In genomic region chr20:23287366-23288190, GRCh38 we compare ENCODE assay signal across 18 cellular contexts.
DNase-seq lines count a peak whose midpoint lies in the region; ATAC-seq, FAIRE-seq and TF ChIP-seq lines count a peak whose summit lies in the region.
"Had no signal": no experiment of that assay in that cellular context is flagged by ENCODE, and none has a peak within 500 bp of the region (broad histone marks: within the 10 kb centered on the region; RNA-seq: fewer than 3 reads in every experiment).

No MANE protein-coding gene starts in this region.

- H3K36me3 Mint-ChIP-seq in nephron (ENCODE audit: low read depth), result no peaks in the 10 kb centered on the region

- H3K4me2 ChIP-seq in HepG2 (ENCODE audit: low read depth, low read length) (no peak overlapping the region), hepatocyte (no peak overlapping the region)
- H3K4me2 ChIP-seq: BLaER1 treated with 17β-estradiol and CSF1 and Interleukin-3, amounts not matched to agents 10 nM and 100 nM had no signal

- 34% methylated on average over 11 of the region's 13 CpGs for WGBS in HepG2 (ENCODE audit: low lambda C conversion rate)
- WGBS in right lobe of liver (ENCODE audit: insufficient coverage, low coverage, low lambda C conversion rate, missing lambda C conversion rate), result 30% methylated on average over 5 of the region's 13 CpGs
- 78% methylated on average over 13 of the region's 13 CpGs for WGBS in hepatocyte (ENCODE audit: low lambda C conversion rate, missing lambda C conversion rate)
- WGBS in spleen, 5 donors, result 88 to 92% (median 91%) methylated on average over 13 of the region's 13 CpGs

- TF ChIP-seq POLR2A in HepG2 (IDR thresholded peaks at IDR 0.05; ENCODE audit: insufficient read depth in 1 of 2, low read depth in 2 of 2, low read length in 2 of 2) (no peak), right lobe of liver (IDR thresholded peaks at IDR 0.05) (no peak), spleen (IDR thresholded peaks at IDR 0.05) (no peak), GM18505 (IDR thresholded peaks at IDR 0.05; ENCODE audit: borderline replicate concordance, extremely low read depth, insufficient read depth, insufficient read length) (no peak)

- H3K27ac ChIP-seq in HepG2 (ENCODE audit: extremely low read length, insufficient read depth, low read length) (no peak overlapping the region), right lobe of liver (no peak overlapping the region), hepatocyte (no peak overlapping the region), spleen (no peak overlapping the region)
- H3K27ac ChIP-seq: BLaER1 treated with 17β-estradiol and CSF1 and Interleukin-3, amounts not matched to agents 10 nM and 100 nM had no signal

- FAIRE-seq in HepG2 (lab: Jason Lieb, UNC), result no peak
- FAIRE-seq: GM12878, GM19239, H54 had no signal

- H3K27me3 Mint-ChIP-seq in nephron (ENCODE audit: low read depth), result peaks cover 8% of the 10 kb centered on the region
- H3K27me3 Mint-ChIP-seq: IgD-negative memory B cell had no signal

- no peak for DNase-seq in HepG2 (ENCODE audit: low spot score)
- DNase-seq in right lobe of liver, result no peak
- peak; percentile 17 for DNase-seq in hepatocyte (ENCODE audit: low spot score)
- peak; percentile 56 for DNase-seq in spleen
- DNase-seq in NCI-H2081 (lab: John Stamatoyannopoulos, UW), result no peak
- DNase-seq: 8988T; AML-193; CD4-positive, alpha-beta T cell; DMS79 had no signal

- H3K9me2 ChIP-seq in hepatocyte (replicated peaks; ENCODE audit: insufficient read depth), result no peaks in the 10 kb centered on the region

- H4K20me1 ChIP-seq in HepG2 (ENCODE audit: insufficient read depth, low read length), result no peaks in the 10 kb centered on the region
- no peaks in the 10 kb centered on the region for H4K20me1 ChIP-seq in hepatocyte (ENCODE audit: insufficient read depth, poor library complexity, severe bottlenecking)
- H4K20me1 ChIP-seq: BLaER1 treated with 17β-estradiol and CSF1 and Interleukin-3, amounts not matched to agents 10 nM and 100 nM had no signal

- H3K4me1 Mint-ChIP-seq in nephron, result no peaks in the 10 kb centered on the region
- H3K4me1 Mint-ChIP-seq: IgD-negative memory B cell had no signal

- POLR2A ChIA-PET in HepG2 (lab: Yijun Ruan, JAX), result interaction anchor here (2.0 kb wide), 1 partner anchor 17 kb away, joined by 5 read pairs; no protein-coding TSS in a partner anchor

- H3K79me2 ChIP-seq in HepG2 (ENCODE audit: insufficient read depth, low read length) (no peaks in the 10 kb centered on the region), hepatocyte (no peaks in the 10 kb centered on the region)

- H3K4me3 ChIP-seq in HepG2 (replicated peaks in 1 of 3; ENCODE audit: insufficient read depth in 1 of 3, low read depth in 2 of 3, low read length in 3 of 3) (no peak overlapping the region), right lobe of liver (no peak overlapping the region), hepatocyte (no peak overlapping the region), spleen (no peak overlapping the region)
- H3K4me3 ChIP-seq: BLaER1 treated with 17β-estradiol and CSF1 and Interleukin-3, amounts not matched to agents 10 nM and 100 nM; GM12878 had no signal

- in situ Hi-C loops in HepG2 (cut with HindIII; ENCODE audit: extremely low pct_ligation_motif_present, low pct_unique_long_range_greater_than_20kb), result no loop called here

- H3K27ac Mint-ChIP-seq in nephron, result peak overlapping the region in 2 of 3 experiments; percentile 4 to 41
- H3K27ac Mint-ChIP-seq: CD4-positive, alpha-beta T cell; IgD-negative memory B cell had no signal

- H3K9me3 ChIP-seq in HepG2 (ENCODE audit: low read length) (no peaks in the 10 kb centered on the region), right lobe of liver (no peaks in the 10 kb centered on the region), hepatocyte (ENCODE audit: low read depth) (no peaks in the 10 kb centered on the region), spleen (no peaks in the 10 kb centered on the region)

- intact Hi-C loops in HepG2 (cut with micrococcal nuclease; ENCODE audit: unreplicated experiment) (no loop called here), right lobe of liver (cut with DNase I) (no loop called here), spleen (cut with DNase I; ENCODE audit: low total_unique reads) (no loop called here)

- no peaks in the 10 kb centered on the region for H3K9me3 Mint-ChIP-seq in nephron
- H3K9me3 Mint-ChIP-seq: CD4-positive, alpha-beta T cell had no signal

- H3K27me3 ChIP-seq in HepG2 (ENCODE audit: control insufficient read depth in 1 of 2, insufficient read depth in 2 of 2, low read length in 2 of 2) (peaks cover 2 to 5% of the 10 kb centered on the region in 2 experiments; a peak in 2 of 5 replicates), right lobe of liver (no peaks in the 10 kb centered on the region), hepatocyte (no peaks in the 10 kb centered on the region), spleen (replicated peaks in 1 of 7) (peaks cover 0 to 33% (median 0%) of the 10 kb centered on the region in 7 donors)
- H3K27me3 ChIP-seq: BLaER1 treated with 17β-estradiol and CSF1 and Interleukin-3, amounts not matched to agents 10 nM and 100 nM had no signal

- no peak overlapping the region for H3K9ac ChIP-seq in HepG2 (ENCODE audit: insufficient read depth, low read depth, low read length)
- H3K9ac ChIP-seq: BLaER1 treated with 17β-estradiol and CSF1 and Interleukin-3, amounts not matched to agents 10 nM and 100 nM had no signal

- CTCF ChIA-PET in HepG2 (lab: Yijun Ruan, JAX; ENCODE audit: low intra/inter-chr PET ratio, low total read pairs), result no interaction called here

- no peak for TF ChIP-seq RAD21 in HepG2 (CRISPR knock-in tag; IDR thresholded peaks at IDR 0.05)

- no TSS peak for BruUV-seq in HepG2 (replicated peaks; lab: Mats Ljungman, UMichigan)

- H3K36me3 ChIP-seq in HepG2 (replicated peaks in 1 of 2; ENCODE audit: control insufficient read depth in 1 of 2, insufficient read depth in 2 of 2, low read length in 2 of 2) (no peaks in the 10 kb centered on the region), right lobe of liver (no peaks in the 10 kb centered on the region), hepatocyte (replicated peaks; ENCODE audit: insufficient read depth, low read depth) (no peaks in the 10 kb centered on the region), spleen (no peaks in the 10 kb centered on the region)
- H3K36me3 ChIP-seq: BLaER1 treated with 17β-estradiol and CSF1 and Interleukin-3, amounts not matched to agents 10 nM and 100 nM had no signal

- TF ChIP-seq EP300 in HepG2 (IDR thresholded peaks at IDR 0.05; ENCODE audit: low read depth in 2 of 2, low read length in 2 of 2) (no peak), HepG2 (CRISPR knock-in tag; IDR thresholded peaks at IDR 0.05; ENCODE audit: borderline replicate concordance) (no peak)

- peak; percentile 62 for ATAC-seq in HepG2
- ATAC-seq in right lobe of liver, result no peak
- no peak for ATAC-seq in GM21723 (IDR thresholded peaks at IDR 0.05; ENCODE audit: unreplicated experiment)
- no peak for ATAC-seq in GM18505 (IDR thresholded peaks at IDR 0.05; ENCODE audit: unreplicated experiment)
- ATAC-seq: GM12878, HCT116 had no signal

- H2AFZ ChIP-seq in HepG2 (ENCODE audit: low read length) (no peak overlapping the region), hepatocyte (no peak overlapping the region)

- no peak for TF ChIP-seq CTCF in HepG2 (CRISPR knock-in tag; IDR thresholded peaks at IDR 0.05)
- TF ChIP-seq CTCF in right lobe of liver (IDR thresholded peaks at IDR 0.05), result no peak
- no peak for TF ChIP-seq CTCF in hepatocyte (IDR thresholded peaks at IDR 0.05; ENCODE audit: poor library complexity)
- TF ChIP-seq CTCF in nephron (IDR thresholded peaks at IDR 0.05; ENCODE audit: unreplicated experiment in 3 of 3), result no peak
- TF ChIP-seq CTCF in spleen (IDR thresholded peaks at IDR 0.05 in 8 of 11, conservative IDR thresholded peaks at IDR 0.05 in 3 of 11), result no peak

- H3K4me3 Mint-ChIP-seq in nephron, result no peak overlapping the region
- H3K4me3 Mint-ChIP-seq: CD4-positive, alpha-beta T cell; IgD-negative memory B cell had no signal

- H3K4me1 ChIP-seq in HepG2 (ENCODE audit: insufficient read depth, low read length) (peaks cover 14% of the 10 kb centered on the region), right lobe of liver (no peaks in the 10 kb centered on the region), hepatocyte (ENCODE audit: insufficient read depth) (peaks cover 10% of the 10 kb centered on the region), spleen (peaks cover 0 to 22% (median 6%) of the 10 kb centered on the region in 6 donors)

TF ChIP-seq in HepG2, 621 proteins besides CTCF, POLR2A, EP300 and RAD21 (continues in another document):
- TF ChIP-seq SALL2 (CRISPR knock-in tag; IDR thresholded peaks at IDR 0.05), result 0 out of 2 replicates have a peak, but pooled peaks have one; percentile 42
- peak; percentile 66 for TF ChIP-seq HNF1A (IDR thresholded peaks at IDR 0.05; ENCODE audit: low read depth)
- TF ChIP-seq HNF1A (CRISPR knock-in tag; IDR thresholded peaks at IDR 0.05; ENCODE audit: borderline replicate concordance), result no peak

Comparison
In these comparisons a context has a peak if more than half of its experiments do, and no peak if none do; other contexts are left out.
1. DNase-seq: peak in hepatocyte (single experiment) and spleen (single experiment); none in HepG2 (single experiment), right lobe of liver (0 of 3) and NCI-H2081 (0 of 2).